In genomic region chr20:41145317-41145716, GRCh38 we compare ENCODE assay signal across 12 cellular contexts. TPM values are rescaled to one million over a fixed set of nuclear protein-coding genes. Genes with fewer than 3 reads are reported as not detected.
A peak's percentile ranks its signal among the peaks of the same experiment; 100 is the strongest.
DNase-seq lines count a peak whose midpoint lies in the region; ATAC-seq and TF ChIP-seq lines count a peak whose summit lies in the region.
"Had no signal": no experiment of that assay in that cellular context is flagged by ENCODE, and none has a peak within 500 bp of the region (broad histone marks: within the 10 kb centered on the region; RNA-seq: fewer than 3 reads in every experiment).

No MANE protein-coding gene starts in this region.

- no peak overlapping the region for H2BK12ac ChIP-seq in neuronal stem cell (ENCODE audit: low read length)

- H4K20me1 ChIP-seq in Loucy (ENCODE audit: insufficient read depth, low read length, poor library complexity, severe bottlenecking) = peaks cover 97% of the 10 kb centered on the region

- H3K9me2 ChIP-seq in Loucy (replicated peaks; ENCODE audit: low read depth, low read length) = no peaks in the 10 kb centered on the region

- TF ChIP-seq EP300 in sigmoid colon (IDR thresholded peaks at IDR 0.05) = no peak

- no peak overlapping the region for H3K4ac ChIP-seq in neuronal stem cell (ENCODE audit: low read length)

- no peak overlapping the region for H2BK5ac ChIP-seq in neuronal stem cell (ENCODE audit: low read length)

- no peak overlapping the region for H2BK120ac ChIP-seq in neuronal stem cell (ENCODE audit: low read depth, low read length)

- no peak for ATAC-seq in CD4-positive, CD25-positive, alpha-beta regulatory T cell (ENCODE audit: low read depth in 2 of 2)
- ATAC-seq in effector memory CD8-positive, alpha-beta T cell (replicated peaks) = no peak
- no peak for ATAC-seq in GM18519 (IDR thresholded peaks at IDR 0.05; ENCODE audit: low FRiP score, unreplicated experiment)

- WGBS in sigmoid colon, 2 donors = 95 to 97% methylated on average over 2 of the region's 2 CpGs
- WGBS in neuronal stem cell (ENCODE audit: extremely low coverage in 2 of 2, insufficient read length in 2 of 2, insufficient replicate concordance in 1 of 2), 2 donors = no CpG with 5 or more reads among the region's 2 CpGs

- H3K79me1 ChIP-seq in neuronal stem cell (ENCODE audit: low read depth, low read length) = peaks cover 28% of the 10 kb centered on the region

- no peaks in the 10 kb centered on the region for H3K9me3 ChIP-seq in CD4-positive, CD25-positive, alpha-beta regulatory T cell (ENCODE audit: control insufficient read depth in 2 of 2, low read length in 2 of 2)
- no peaks in the 10 kb centered on the region for H3K9me3 ChIP-seq in Loucy (ENCODE audit: insufficient read depth, low read depth, low read length)
- H3K9me3 ChIP-seq in sigmoid colon = no peaks in the 10 kb centered on the region
- no peaks in the 10 kb centered on the region for H3K9me3 ChIP-seq in neuronal stem cell (replicated peaks in 1 of 2; ENCODE audit: control insufficient read depth in 2 of 2, insufficient read depth in 1 of 2, low read depth in 1 of 2, low read length in 2 of 2)
- H3K9me3 ChIP-seq: ovary had no signal

- peaks cover 100% of the 10 kb centered on the region for H3K4me1 ChIP-seq in CD4-positive, CD25-positive, alpha-beta regulatory T cell (ENCODE audit: control insufficient read depth, insufficient read depth, low read length, poor library complexity, severe bottlenecking)
- H3K4me1 ChIP-seq in Loucy (ENCODE audit: insufficient read depth, low read length, poor library complexity, severe bottlenecking) (peaks cover 97% of the 10 kb centered on the region), sigmoid colon (peaks cover 0 to 75% (median 43%) of the 10 kb centered on the region in 4 donors), neuronal stem cell (ENCODE audit: control insufficient read depth in 2 of 2, insufficient read depth in 1 of 2, low read depth in 1 of 2, low read length in 2 of 2) (peaks cover 11 to 18% of the 10 kb centered on the region in 2 donors)

- no peaks in the 10 kb centered on the region for H3K27me3 Mint-ChIP-seq in CD4-positive, CD25-positive, alpha-beta regulatory T cell
- H3K27me3 Mint-ChIP-seq in effector memory CD8-positive, alpha-beta T cell = no peaks in the 10 kb centered on the region

- H3K4me3 ChIP-seq in CD4-positive, CD25-positive, alpha-beta regulatory T cell (ENCODE audit: low read depth, low read length) = peak overlapping the region; percentile 89
- H3K4me3 ChIP-seq in Loucy (ENCODE audit: low read length, poor library complexity, severe bottlenecking) (no peak overlapping the region), sigmoid colon (no peak overlapping the region), neuronal stem cell (ENCODE audit: low read length in 2 of 2) (no peak overlapping the region)
- H3K4me3 ChIP-seq: ovary had no signal

- H3K27ac ChIP-seq in CD4-positive, CD25-positive, alpha-beta regulatory T cell (ENCODE audit: insufficient read depth, low read length, poor library complexity, severe bottlenecking) = peak overlapping the region; percentile 87
- H3K27ac ChIP-seq in sigmoid colon (peak overlapping the region; percentile 51 to 67 (median 56)), neuronal stem cell (replicated peaks; ENCODE audit: low read length) (no peak overlapping the region)
- H3K27ac ChIP-seq: ovary had no signal

- no peaks in the 10 kb centered on the region for H3K9me3 Mint-ChIP-seq in CD4-positive, CD25-positive, alpha-beta regulatory T cell
- H3K9me3 Mint-ChIP-seq in effector memory CD8-positive, alpha-beta T cell = no peaks in the 10 kb centered on the region

- no peak overlapping the region for H4K8ac ChIP-seq in neuronal stem cell (ENCODE audit: low read depth, low read length)

- no peak overlapping the region for H2BK15ac ChIP-seq in neuronal stem cell (ENCODE audit: low read length)

- peak overlapping the region; percentile 92 to 99 (median 94) for H3K27ac Mint-ChIP-seq in CD4-positive, CD25-positive, alpha-beta regulatory T cell
- peak overlapping the region; percentile 92 to 96 for H3K27ac Mint-ChIP-seq in effector memory CD8-positive, alpha-beta T cell

- H3K4me3 Mint-ChIP-seq in CD4-positive, CD25-positive, alpha-beta regulatory T cell = peak overlapping the region in 3 of 4 donors; percentile 83 to 97 (median 96)
- peak overlapping the region; percentile 85 to 93 for H3K4me3 Mint-ChIP-seq in effector memory CD8-positive, alpha-beta T cell

- no peak overlapping the region for H3K18ac ChIP-seq in neuronal stem cell (ENCODE audit: low read length)

- no peak for DNase-seq in CD4-positive, CD25-positive, alpha-beta regulatory T cell
- DNase-seq in effector memory CD8-positive, alpha-beta T cell = no peak
- DNase-seq in sigmoid colon (no peak), neuronal stem cell (ENCODE audit: low spot score) (no peak), NCI-H526 (lab: John Stamatoyannopoulos, UW) (no peak)
- DNase-seq: COR-L47; Kasumi-1; NCI-H2029 treated with DMSO at 0.1 percent for 48 hours; NK-92 treated with Interleukin-12 subunit alpha and Interleukin-12 subunit beta, amount 100 ng/mL, for 24 hours had no signal

- H3K23ac ChIP-seq in neuronal stem cell (ENCODE audit: low read depth, low read length, poor library complexity) = no peak overlapping the region

- no peak overlapping the region for H3K9ac ChIP-seq in Loucy (ENCODE audit: low read depth, low read length, poor library complexity, severe bottlenecking)
- H3K9ac ChIP-seq in neuronal stem cell (ENCODE audit: low read depth, low read length, poor library complexity) = no peak overlapping the region

- H2AK5ac ChIP-seq in neuronal stem cell (ENCODE audit: low read depth, low read length) = no peak overlapping the region

- H3K14ac ChIP-seq in neuronal stem cell (ENCODE audit: low read length) = no peak overlapping the region

- peaks cover 98% of the 10 kb centered on the region for H3K79me2 ChIP-seq in Loucy (ENCODE audit: insufficient read depth, low read length)

- no peak for TF ChIP-seq CTCF in Loucy (conservative IDR thresholded peaks at IDR 0.05; ENCODE audit: low read length)
- TF ChIP-seq CTCF in sigmoid colon (IDR thresholded peaks at IDR 0.05) = no peak

- H3K36me3 ChIP-seq in CD4-positive, CD25-positive, alpha-beta regulatory T cell (ENCODE audit: control insufficient read depth, insufficient read depth, low read length) = peaks cover 7% of the 10 kb centered on the region
- H3K36me3 ChIP-seq in Loucy (ENCODE audit: insufficient read depth, low read length) = peaks cover 12% of the 10 kb centered on the region; the same call in 1 of the 2 replicates
- no peaks in the 10 kb centered on the region for H3K36me3 ChIP-seq in sigmoid colon
- peaks cover 3 to 95% of the 10 kb centered on the region in 2 donors for H3K36me3 ChIP-seq in neuronal stem cell (replicated peaks in 1 of 2; ENCODE audit: control insufficient read depth in 2 of 2, insufficient read depth in 2 of 2, low read length in 2 of 2)
- H3K36me3 ChIP-seq: ovary had no signal

- no peaks in the 10 kb centered on the region for H3F3A ChIP-seq in Loucy (ENCODE audit: low read depth)

- peaks cover 26% of the 10 kb centered on the region for H3K36me3 Mint-ChIP-seq in CD4-positive, CD25-positive, alpha-beta regulatory T cell
- peaks cover 17% of the 10 kb centered on the region for H3K36me3 Mint-ChIP-seq in effector memory CD8-positive, alpha-beta T cell (ENCODE audit: insufficient read depth)

- H4K91ac ChIP-seq in neuronal stem cell (ENCODE audit: low read depth, low read length, poor library complexity) = no peak overlapping the region

- no peak overlapping the region for H2AFZ ChIP-seq in Loucy (ENCODE audit: low read length)
- no peak overlapping the region for H2AFZ ChIP-seq in neuronal stem cell (ENCODE audit: low read length)

- intact Hi-C loops in sigmoid colon (cut with DNase I) = no loop called here

- H3K27me3 ChIP-seq in CD4-positive, CD25-positive, alpha-beta regulatory T cell (ENCODE audit: control insufficient read depth, insufficient read depth, low read length) = no peaks in the 10 kb centered on the region
- H3K27me3 ChIP-seq in Loucy (ENCODE audit: insufficient read depth, low read length, poor library complexity, severe bottlenecking) (no peaks in the 10 kb centered on the region), sigmoid colon (no peaks in the 10 kb centered on the region), neuronal stem cell (ENCODE audit: control insufficient read depth in 3 of 3, insufficient read depth in 3 of 3, low read depth in 1 of 3, low read length in 3 of 3) (no peaks in the 10 kb centered on the region)
- H3K27me3 ChIP-seq: ovary had no signal

- H3K4me2 ChIP-seq in Loucy (ENCODE audit: low read depth, low read length, poor library complexity, severe bottlenecking) = peak overlapping the region; percentile 48
- H3K4me2 ChIP-seq in neuronal stem cell (ENCODE audit: insufficient read depth, low read length, poor library complexity, severe bottlenecking) = no peak overlapping the region

- no peak for TF ChIP-seq POLR2A in sigmoid colon (IDR thresholded peaks at IDR 0.05)

- peaks cover 40 to 100% (median 83%) of the 10 kb centered on the region in 4 donors for H3K4me1 Mint-ChIP-seq in CD4-positive, CD25-positive, alpha-beta regulatory T cell
- peaks cover 89 to 93% of the 10 kb centered on the region in 2 donors for H3K4me1 Mint-ChIP-seq in effector memory CD8-positive, alpha-beta T cell (ENCODE audit: low read depth in 2 of 2)

RNA-seq across cellular contexts. Expression of gene PLCG1, which starts 8.0 kb away (rescaled TPM):
- total RNA-seq in CD4-positive, CD25-positive, alpha-beta regulatory T cell = 540 TPM
- 10 to 100 TPM; 30.4 to 36.1 (median 33.0) TPM for polyA plus RNA-seq in CD4-positive, CD25-positive, alpha-beta regulatory T cell
- 100 to 1,000 TPM in 1 of 4 donors, 10 to 100 TPM in 3; 48.5 to 152 (median 67.0) TPM for total RNA-seq in sigmoid colon
- 10 to 100 TPM in 2 of 3 donors, 1 to 10 TPM in 1; 9.9 to 57.6 (median 19.8) TPM for polyA plus RNA-seq in sigmoid colon
- polyA plus RNA-seq in neuronal stem cell (2013, experiment 1 of 2) = 138 TPM
- polyA plus RNA-seq in neuronal stem cell (2013, experiment 2 of 2) = 134 TPM
